In genomic region chrX:81377329-81377728, GRCh38 we compare ENCODE assay signal across 8 cellular contexts.
DNase-seq lines count a peak whose midpoint lies in the region; ATAC-seq and TF ChIP-seq lines count a peak whose summit lies in the region.

No MANE protein-coding gene starts in this region.

- H3K4me3 Mint-ChIP-seq in neural progenitor cell: no peak overlapping the region

- H4K20me1 ChIP-seq in Karpas-422 (ENCODE audit: insufficient read depth, low read depth, low read length) (no peaks in the 10 kb centered on the region), neural progenitor cell (ENCODE audit: low read depth) (no peaks in the 10 kb centered on the region)

- H3K4me3 ChIP-seq in Karpas-422 (ENCODE audit: low read length) (no peak overlapping the region), colonic mucosa (no peak overlapping the region), neural progenitor cell (no peak overlapping the region)

- H3K27me3 Mint-ChIP-seq in neural progenitor cell (ENCODE audit: insufficient read depth, low read depth): no peaks in the 10 kb centered on the region

- H3F3A ChIP-seq in neural progenitor cell (ENCODE audit: low read depth): no peaks in the 10 kb centered on the region

- H3K36me3 Mint-ChIP-seq in neural progenitor cell: no peaks in the 10 kb centered on the region

- intact Hi-C loops in colonic mucosa (cut with DNase I): loop anchor here (10.0 kb wide), 1 partner anchor 203 kb away; no protein-coding TSS in a partner anchor

- no peaks in the 10 kb centered on the region for H3K4me1 Mint-ChIP-seq in neural progenitor cell

- H3K9ac ChIP-seq in Karpas-422 (ENCODE audit: low read length) (no peak overlapping the region), colonic mucosa (ENCODE audit: low read depth in 2 of 2, low read length in 2 of 2) (no peak overlapping the region), neural progenitor cell (no peak overlapping the region)

- peak; percentile 28 for DNase-seq in ELR (ENCODE audit: low read depth)
- DNase-seq in Karpas-422: peak; percentile 77
- no peak for DNase-seq in colonic mucosa
- peak; percentile 4 for DNase-seq in neural progenitor cell (ENCODE audit: low spot score)
- no peak for DNase-seq in activated CD8-positive, alpha-beta memory T cell treated with anti-CD3 and anti-CD28 coated beads, Interleukin-2, amount 50 U/mL, for 4 hours
- no peak for DNase-seq in NCI-H1694 treated with DMSO at 0.1 percent for 48 hours (lab: John Stamatoyannopoulos, UW)

- H3K4me1 ChIP-seq in Karpas-422 (ENCODE audit: low read length) (no peaks in the 10 kb centered on the region), colonic mucosa (no peaks in the 10 kb centered on the region), neural progenitor cell (no peaks in the 10 kb centered on the region)

- H3K4me2 ChIP-seq in Karpas-422 (ENCODE audit: low read depth, low read length, poor library complexity, severe bottlenecking) (no peak overlapping the region), neural progenitor cell (no peak overlapping the region)

- H3K9me3 Mint-ChIP-seq in neural progenitor cell: no peaks in the 10 kb centered on the region

- no peaks in the 10 kb centered on the region for H3K9me2 ChIP-seq in Karpas-422 (replicated peaks; ENCODE audit: insufficient read depth, low read length)

- H2AFZ ChIP-seq in Karpas-422 (ENCODE audit: low read length): no peak overlapping the region
- peak overlapping the region; percentile 13 for H2AFZ ChIP-seq in neural progenitor cell (replicated peaks)

- H3K36me3 ChIP-seq in Karpas-422 (ENCODE audit: insufficient read depth, low read length) (no peaks in the 10 kb centered on the region), colonic mucosa (no peaks in the 10 kb centered on the region), neural progenitor cell (no peaks in the 10 kb centered on the region)

- ATAC-seq in GM21619 (IDR thresholded peaks at IDR 0.05; ENCODE audit: unreplicated experiment) (no peak), HG02884 (IDR thresholded peaks at IDR 0.05; ENCODE audit: unreplicated experiment) (no peak)

- H3K9me3 ChIP-seq in Karpas-422 (ENCODE audit: low read length): no peaks in the 10 kb centered on the region
- no peaks in the 10 kb centered on the region for H3K9me3 ChIP-seq in colonic mucosa
- no peaks in the 10 kb centered on the region for H3K9me3 ChIP-seq in neural progenitor cell (ENCODE audit: low read depth)

- H3K79me2 ChIP-seq in Karpas-422 (ENCODE audit: low read length) (no peaks in the 10 kb centered on the region), neural progenitor cell (ENCODE audit: low read depth) (no peaks in the 10 kb centered on the region)

- TF ChIP-seq CTCF in colonic mucosa (IDR thresholded peaks at IDR 0.05) (peak; percentile 58), neural progenitor cell (IDR thresholded peaks at IDR 0.05) (peak; percentile 61)

- no peak overlapping the region for H3K27ac Mint-ChIP-seq in neural progenitor cell

- no peaks in the 10 kb centered on the region for H3K27me3 ChIP-seq in Karpas-422 (ENCODE audit: low read length)
- no peaks in the 10 kb centered on the region for H3K27me3 ChIP-seq in colonic mucosa
- no peaks in the 10 kb centered on the region for H3K27me3 ChIP-seq in neural progenitor cell

- H3K27ac ChIP-seq in Karpas-422 (ENCODE audit: low read length) (no peak overlapping the region), colonic mucosa (no peak overlapping the region), neural progenitor cell (no peak overlapping the region)

Comparison
In these comparisons a context has a peak if more than half of its experiments do, and no peak if none do; other contexts are left out.
1. DNase-seq: peak in ELR (single experiment), Karpas-422 (single experiment) and neural progenitor cell (single experiment); none in colonic mucosa (single experiment), activated CD8-positive, alpha-beta memory T cell treated with anti-CD3 and anti-CD28 coated beads, Interleukin-2, amount 50 U/mL, for 4 hours (single experiment) and NCI-H1694 treated with DMSO at 0.1 percent for 48 hours (single experiment).